7 cellular contexts compared by ENCODE assay signal in genomic region chr20:35882427-35883161, GRCh38.
DNase-seq lines count a peak whose midpoint lies in the region; ATAC-seq and TF ChIP-seq lines count a peak whose summit lies in the region.
"Not testable (repeated sequence)": the region's sequence is repeated elsewhere in the genome, so short reads cannot be mapped to it uniquely, and the experiment has no call there.

No MANE protein-coding gene starts in this region.

- H3K36me3 ChIP-seq in HEK293 (ENCODE audit: control insufficient read depth in 2 of 2, insufficient read depth in 1 of 2, low read length in 2 of 2); thoracic aorta: not testable (repeated sequence)
- H3K36me3 ChIP-seq in endodermal cell (ENCODE audit: control insufficient read depth, insufficient read depth, low read length), result peaks cover 32% of the 10 kb centered on the region

- H3K27ac ChIP-seq in HEK293 (ENCODE audit: extremely low read depth, low read depth, low read length); endodermal cell (ENCODE audit: low read depth, low read length): not testable (repeated sequence)
- H3K27ac ChIP-seq in foreskin keratinocyte (peak overlapping the region; percentile 83), thoracic aorta (peak overlapping the region; percentile 95 to 98)

- DNase-seq in RPMI7951 (ENCODE audit: low read depth) (peak; percentile 31), amniotic epithelial cell (ENCODE audit: low read depth) (peak; percentile 22)
- not testable (repeated sequence) for DNase-seq in endodermal cell; foreskin keratinocyte; osteocyte (ENCODE audit: extremely low spot score, unreplicated experiment); thoracic aorta (ENCODE audit: low spot score)

- H3K27ac Mint-ChIP-seq in endodermal cell, result not testable (repeated sequence)
- H3K27ac Mint-ChIP-seq in osteocyte (ENCODE audit: unreplicated experiment), result peak overlapping the region; percentile 93

- not testable (repeated sequence) for H3K9me3 Mint-ChIP-seq in endodermal cell; osteocyte (ENCODE audit: unreplicated experiment)

- POLR2A ChIA-PET in HEK293 (lab: Yijun Ruan, JAX), result interaction anchor here (0.7 to 3.9 kb wide), 2 partner anchors 63 to 140 kb away, joined by 6 to 28 read pairs; partner anchors contain the start of gene RBM39

- not testable (repeated sequence) for ATAC-seq in foreskin keratinocyte; thoracic aorta (ENCODE audit: insufficient number of reproducible peaks, low FRiP score, low read depth)

- H3K27me3 Mint-ChIP-seq in endodermal cell (ENCODE audit: insufficient read depth); osteocyte (ENCODE audit: unreplicated experiment): not testable (repeated sequence)

- 91 to 95% methylated on average over 7 to 9 of the region's 9 CpGs for WGBS in endodermal cell (ENCODE audit: insufficient coverage in 1 of 2, insufficient read length in 1 of 2), 2 experiments

- H3K9me3 ChIP-seq in HEK293 (ENCODE audit: control insufficient read depth, insufficient read depth, low read depth, low read length); endodermal cell (ENCODE audit: control insufficient read depth, low read length); thoracic aorta: not testable (repeated sequence)

- H3K4me3 Mint-ChIP-seq in endodermal cell; osteocyte (ENCODE audit: unreplicated experiment): not testable (repeated sequence)

- H3K36me3 Mint-ChIP-seq in endodermal cell (ENCODE audit: low read depth); osteocyte (ENCODE audit: unreplicated experiment): not testable (repeated sequence)

- not testable (repeated sequence) for TF ChIP-seq CTCF in HEK293 (tag by site-specific recombination; IDR thresholded peaks at IDR 0.05); endodermal cell (conservative IDR thresholded peaks at IDR 0.05); foreskin keratinocyte (conservative IDR thresholded peaks at IDR 0.05); osteocyte (IDR thresholded peaks at IDR 0.05); thoracic aorta (IDR thresholded peaks at IDR 0.05)

- not testable (repeated sequence) for H3K4me1 ChIP-seq in HEK293 (ENCODE audit: control insufficient read depth, insufficient read depth, low read length); thoracic aorta (ENCODE audit: control insufficient read depth in 1 of 2, low read depth in 2 of 2)
- H3K4me1 ChIP-seq in endodermal cell (ENCODE audit: control insufficient read depth, insufficient read depth, low read length) (peaks cover 12% of the 10 kb centered on the region), foreskin keratinocyte (peaks cover 29% of the 10 kb centered on the region)

- H3K4me1 Mint-ChIP-seq in endodermal cell, result not testable (repeated sequence)
- H3K4me1 Mint-ChIP-seq in osteocyte (ENCODE audit: unreplicated experiment), result peaks cover 42% of the 10 kb centered on the region

- not testable (repeated sequence) for H3K4me3 ChIP-seq in HEK293 (ENCODE audit: low read depth, low read length); endodermal cell (ENCODE audit: low read length); thoracic aorta

- H3K9ac ChIP-seq in endodermal cell (ENCODE audit: extremely low read depth, low read length, poor library complexity, severe bottlenecking), result peak overlapping the region; percentile 18

- not testable (repeated sequence) for H3K27me3 ChIP-seq in endodermal cell (ENCODE audit: control insufficient read depth, insufficient read depth, low read length, poor library complexity, severe bottlenecking); foreskin keratinocyte; thoracic aorta (replicated peaks; ENCODE audit: insufficient read depth)

- CTCF ChIA-PET in HEK293 (lab: Yijun Ruan, JAX), result interaction anchor here (0.6 to 1.4 kb wide), 5 partner anchors 33 to 392 kb away, joined by 3 to 5 read pairs (median 3); no protein-coding TSS in a partner anchor

TF ChIP-seq in HEK293, 187 proteins besides CTCF, POLR2A, EP300 and RAD21:
- peak; percentile 83 for TF ChIP-seq ZNF18 (tag by site-specific recombination; IDR thresholded peaks at IDR 0.05)
- TF ChIP-seq ZNF639 (tag by site-specific recombination; IDR thresholded peaks at IDR 0.05), result 0 out of 2 replicates have a peak, but pooled peaks have one; percentile 14
- TF ChIP-seq ZNF585B (tag by site-specific recombination; IDR thresholded peaks at IDR 0.05), result peak; percentile 26; the same call in 1 of the 2 replicates
- TF ChIP-seq SP7 (tag by site-specific recombination; IDR thresholded peaks at IDR 0.05), result peak; percentile 90
- TF ChIP-seq ZNF600 (tag by site-specific recombination; IDR thresholded peaks at IDR 0.05), result peak; percentile 56
- TF ChIP-seq ZFHX2 (tag by site-specific recombination; conservative IDR thresholded peaks at IDR 0.05), result 0 out of 2 replicates have a peak, but pooled peaks have one; percentile 12
- 0 out of 2 replicates have a peak, but pooled peaks have one; percentile 43 for TF ChIP-seq ZNF121 (tag by site-specific recombination; IDR thresholded peaks at IDR 0.05)
- peak; percentile 44; the same call in 1 of the 2 replicates for TF ChIP-seq KLF17 (tag by site-specific recombination; IDR thresholded peaks at IDR 0.05)
